In genomic region chr3:41370307-41370706, GRCh38 we compare ENCODE assay signal across 18 cellular contexts.
"Had no signal": no experiment of that assay in that cellular context is flagged by ENCODE, and none has a peak within 500 bp of the region (broad histone marks: within the 10 kb centered on the region; RNA-seq: fewer than 3 reads in every experiment).

No MANE protein-coding gene starts in this region.

- H3K27ac ChIP-seq: foreskin keratinocyte had no signal

- H3K4me3 Mint-ChIP-seq: activated CD4-positive, alpha-beta T cell treated with anti-CD3 and anti-CD28 coated beads, Interleukin-2, amount 10 ng/mL, durations not matched to agents 24 days and 14 days; activated CD8-positive, alpha-beta T cell treated with anti-CD3 and anti-CD28 coated beads, Interleukin-2, amount 10 ng/mL, durations not matched to agents 7 days and 5 days; naive thymus-derived CD4-positive, alpha-beta T cell; stimulated activated naive CD8-positive, alpha-beta T cell treated with anti-CD3 and anti-CD28 coated beads, Interleukin-15, Interleukin-2, amounts not matched to agents 100 ng/mL and 50 ng/mL, for 24 hours had no signal

- H3K4me1 ChIP-seq: foreskin keratinocyte had no signal

- H3K4me3 ChIP-seq: lung had no signal

- H3K27ac Mint-ChIP-seq: activated CD4-positive, alpha-beta T cell treated with anti-CD3 and anti-CD28 coated beads, Interleukin-2, amount 10 ng/mL, durations not matched to agents 24 days and 14 days; activated CD8-positive, alpha-beta T cell treated with anti-CD3 and anti-CD28 coated beads, Interleukin-2, amount 10 ng/mL, durations not matched to agents 7 days and 5 days; activated naive CD4-positive, alpha-beta T cell treated with anti-CD3 and anti-CD28 coated beads, Interleukin-2, amount 50 U/mL, for 72 hours; naive thymus-derived CD4-positive, alpha-beta T cell; progenitor cell of endocrine pancreas; stimulated activated naive CD8-positive, alpha-beta T cell treated with anti-CD3 and anti-CD28 coated beads, Interleukin-15, Interleukin-2, amounts not matched to agents 100 ng/mL and 50 ng/mL, for 24 hours had no signal

- ATAC-seq: activated CD8-positive, alpha-beta T cell treated with anti-CD3 and anti-CD28 coated beads, Interleukin-2, amount 10 ng/mL, durations not matched to agents 7 days and 5 days; activated naive CD4-positive, alpha-beta T cell treated with anti-CD3 and anti-CD28 coated beads, Interleukin-2, amount 50 U/mL, for 72 hours; foreskin keratinocyte; naive thymus-derived CD4-positive, alpha-beta T cell; right cardiac atrium had no signal

- H3K4me1 Mint-ChIP-seq: activated CD4-positive, alpha-beta T cell treated with anti-CD3 and anti-CD28 coated beads, Interleukin-2, amount 10 ng/mL, durations not matched to agents 24 days and 14 days; naive thymus-derived CD4-positive, alpha-beta T cell had no signal

- DNase-seq: activated CD4-positive, alpha-beta T cell treated with anti-CD3 and anti-CD28 coated beads, Interleukin-2, amount 10 ng/mL, durations not matched to agents 24 days and 14 days; activated CD4-positive, CD25-positive, alpha-beta regulatory T cell; activated CD8-positive, alpha-beta memory T cell treated with anti-CD3 and anti-CD28 coated beads, Interleukin-2, amount 50 U/mL, for 4 hours; activated CD8-positive, alpha-beta T cell treated with anti-CD3 and anti-CD28 coated beads, Interleukin-2, amount 10 ng/mL, durations not matched to agents 7 days and 5 days; activated effector memory CD4-positive, alpha-beta T cell treated with anti-CD3 and anti-CD28 coated beads, Interleukin-2, amount 50 U/mL, for 16 hours; activated T-cell treated with anti-CD3 and anti-CD28 coated beads, Interleukin-2, amount 50 U/mL, for 48 hours; cortex of kidney; effector CD4-positive, alpha-beta T cell; foreskin keratinocyte; kidney glomerular epithelial cell; naive thymus-derived CD4-positive, alpha-beta T cell; occipital lobe; right cardiac atrium; T-helper 2 cell had no signal

- H3K27me3 Mint-ChIP-seq: activated CD4-positive, alpha-beta T cell treated with anti-CD3 and anti-CD28 coated beads, Interleukin-2, amount 10 ng/mL, durations not matched to agents 24 days and 14 days; naive thymus-derived CD4-positive, alpha-beta T cell; progenitor cell of endocrine pancreas; stimulated activated naive CD8-positive, alpha-beta T cell treated with anti-CD3 and anti-CD28 coated beads, Interleukin-15, Interleukin-2, amounts not matched to agents 100 ng/mL and 50 ng/mL, for 24 hours had no signal
